ENCODE assay signal across 1 cellular context in the genomic region with DNA sequence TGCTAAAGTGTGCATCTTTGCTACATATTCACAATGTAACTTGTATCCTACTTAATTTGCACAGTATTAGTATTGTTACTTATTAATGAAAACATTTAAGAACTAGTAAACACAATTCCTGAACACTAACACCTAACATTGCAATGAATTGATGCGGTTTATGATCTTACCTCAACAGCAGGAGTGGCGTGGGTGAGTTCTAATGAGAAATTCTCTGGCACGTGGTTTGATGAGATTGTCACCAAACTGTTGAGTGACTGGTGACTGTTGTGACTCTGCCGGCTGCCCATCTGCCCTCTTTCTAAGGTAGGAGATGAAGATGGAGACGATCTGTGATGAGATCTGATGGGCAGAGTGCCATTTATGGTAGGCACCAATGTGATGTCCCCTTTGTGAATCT.
TF ChIP-seq lines count a peak whose summit lies in the region.

No MANE protein-coding gene starts in this region.

TF ChIP-seq in IMR-90, 13 proteins besides CTCF, POLR2A, EP300 and RAD21 (continued from another document):
- TF ChIP-seq MXI1 (IDR thresholded peaks at IDR 0.05; ENCODE audit: borderline replicate concordance, low read depth, low read length) (0 out of 2 replicates have a peak, but pooled peaks have one; percentile 22), CHD1 (IDR thresholded peaks at IDR 0.05; ENCODE audit: low read depth, low read length) (no peak), MAFK (IDR thresholded peaks at IDR 0.05; ENCODE audit: low read depth, low read length) (no peak), MAZ (IDR thresholded peaks at IDR 0.05; ENCODE audit: borderline replicate concordance, low read depth, low read length) (no peak), SMC3 (IDR thresholded peaks at IDR 0.05; ENCODE audit: low read depth, low read length) (no peak), BHLHE40 (IDR thresholded peaks at IDR 0.05; ENCODE audit: low read depth, low read length) (no peak)
